In the genomic region with DNA sequence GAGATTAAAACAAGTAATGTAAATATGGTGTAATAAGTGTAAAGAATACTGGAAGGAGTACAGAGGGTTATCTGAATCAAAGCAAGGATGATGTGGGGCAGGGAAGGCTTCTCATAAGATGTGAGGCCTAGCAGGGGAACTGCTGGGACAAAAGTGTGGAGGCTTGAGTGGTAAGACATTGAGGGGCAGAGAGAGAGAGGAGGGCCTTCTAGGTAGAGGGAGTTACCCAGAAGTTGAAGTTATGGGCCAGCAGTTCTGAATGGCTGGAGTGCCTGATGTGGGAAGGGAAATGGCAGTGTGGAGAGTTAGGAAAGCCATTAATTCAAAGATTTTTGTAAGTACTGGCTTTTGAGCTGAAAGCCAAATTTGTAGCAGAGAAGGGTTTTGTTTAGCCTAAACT, we compare ENCODE assay signal across 10 cellular contexts. TPM values are rescaled to one million over a fixed set of nuclear protein-coding genes. Genes with fewer than 3 reads are reported as not detected.
DNase-seq lines count a peak whose midpoint lies in the region; ATAC-seq and TF ChIP-seq lines count a peak whose summit lies in the region.
"Had no signal": no experiment of that assay in that cellular context is flagged by ENCODE, and none has a peak within 500 bp of the region (broad histone marks: within the 10 kb centered on the region; RNA-seq: fewer than 3 reads in every experiment).

No MANE protein-coding gene starts in this region.

- H3K36me3 Mint-ChIP-seq in endothelial cell (ENCODE audit: low read depth, unreplicated experiment): peaks cover 4% of the 10 kb centered on the region

- no peaks in the 10 kb centered on the region for H3K9me3 Mint-ChIP-seq in endothelial cell (ENCODE audit: unreplicated experiment)

- peak overlapping the region; percentile 25 for H3K27ac Mint-ChIP-seq in endothelial cell (ENCODE audit: unreplicated experiment)

- H3K4me1 ChIP-seq in right atrium auricular region: peaks cover 0 to 84% of the 10 kb centered on the region in 2 donors
- peaks cover 38% of the 10 kb centered on the region for H3K4me1 ChIP-seq in parathyroid adenoma
- H3K4me1 ChIP-seq in aorta (ENCODE audit: control insufficient read depth in 1 of 2, insufficient read depth in 2 of 2, low read length in 2 of 2): peaks cover 3 to 31% of the 10 kb centered on the region in 2 donors

- no peak overlapping the region for H2AFZ ChIP-seq in parathyroid adenoma

- H3K4me3 ChIP-seq in right atrium auricular region (no peak overlapping the region), parathyroid adenoma (ENCODE audit: low read depth, low read length) (no peak overlapping the region), aorta (ENCODE audit: low read length in 2 of 2) (no peak overlapping the region)

- DNase-seq in right atrium auricular region (ENCODE audit: low spot score) (no peak), cardiac septum (ENCODE audit: low spot score) (no peak), endothelial cell (ENCODE audit: low spot score) (no peak), aorta (no peak), NCI-H2171 (lab: John Stamatoyannopoulos, UW) (no peak), cortex of kidney (lab: John Stamatoyannopoulos, UW) (no peak)
- DNase-seq in stimulated activated naive CD4-positive, alpha-beta T cell (lab: John Stamatoyannopoulos, UW): no peak
- DNase-seq: hippocampal formation, NCI-H2081 had no signal

- intact Hi-C loops in cardiac septum (cut with DNase I) (loop anchor here (5.0 kb wide), 2 partner anchors 47 to 158 kb away; no protein-coding TSS in a partner anchor), aorta (cut with DNase I) (loop anchor here in 1 of 2 donors (5.0 kb wide), 1 partner anchor 38 kb away; the partner anchor contains the start of gene CPEB4)

- H3K36me3 ChIP-seq in right atrium auricular region (peaks cover 15% of the 10 kb centered on the region), parathyroid adenoma (ENCODE audit: control insufficient read depth, insufficient read depth, low read length) (no peaks in the 10 kb centered on the region), aorta (ENCODE audit: control insufficient read depth in 1 of 2, insufficient read depth in 2 of 2, low read length in 1 of 2) (no peaks in the 10 kb centered on the region)

- H3K9ac ChIP-seq in parathyroid adenoma: no peak overlapping the region

- ATAC-seq in aorta (ENCODE audit: low FRiP score): no peak

- TF ChIP-seq CTCF in right atrium auricular region (IDR thresholded peaks at IDR 0.05) (no peak), endothelial cell (IDR thresholded peaks at IDR 0.05; ENCODE audit: unreplicated experiment) (no peak), parathyroid adenoma (IDR thresholded peaks at IDR 0.05) (no peak)

- peaks cover 73% of the 10 kb centered on the region for H3K79me2 ChIP-seq in parathyroid adenoma

- peaks cover 25% of the 10 kb centered on the region for H3K4me1 Mint-ChIP-seq in endothelial cell (ENCODE audit: unreplicated experiment)

- no peaks in the 10 kb centered on the region for H3K27me3 ChIP-seq in right atrium auricular region
- H3K27me3 ChIP-seq in parathyroid adenoma (ENCODE audit: control insufficient read depth, insufficient read depth, low read length): no peaks in the 10 kb centered on the region
- H3K27me3 ChIP-seq in aorta (ENCODE audit: control insufficient read depth in 1 of 2, insufficient read depth in 2 of 2, low read length in 1 of 2): no peaks in the 10 kb centered on the region

- H3K4me2 ChIP-seq in parathyroid adenoma (ENCODE audit: low read length): peak overlapping the region; percentile 15

- no peak overlapping the region for H3K4me3 Mint-ChIP-seq in endothelial cell (ENCODE audit: unreplicated experiment)

- H3K27ac ChIP-seq in right atrium auricular region (peak overlapping the region; percentile 81 to 86), parathyroid adenoma (peak overlapping the region; percentile 20), aorta (ENCODE audit: low read depth in 1 of 2, low read length in 2 of 2) (peak overlapping the region; percentile 70 to 96)

- H3K9me3 ChIP-seq in right atrium auricular region (no peaks in the 10 kb centered on the region), parathyroid adenoma (ENCODE audit: control insufficient read depth, low read length) (no peaks in the 10 kb centered on the region), aorta (ENCODE audit: control insufficient read depth, low read length) (no peaks in the 10 kb centered on the region)

- H3K27me3 Mint-ChIP-seq in endothelial cell (ENCODE audit: unreplicated experiment): peaks cover 2% of the 10 kb centered on the region

RNA-seq across cellular contexts. Expression of gene CPEB4, which starts 36.8 kb away (rescaled TPM):
- 100 to 1,000 TPM in 1 of 2 donors, 10 to 100 TPM in 1; 79.5 to 127 TPM for total RNA-seq in right atrium auricular region
- total RNA-seq in cardiac septum: 187 TPM
- 19.5 TPM for total RNA-seq in endothelial cell (ENCODE audit: unreplicated experiment)
- 10 to 100 TPM; 50.4 to 80.1 TPM for total RNA-seq in aorta
- polyA plus RNA-seq in aorta: 10 to 100 TPM in 1 of 2 donors, 1 to 10 TPM in 1; 9.0 to 10.6 TPM

Comparison
In these comparisons a context has a peak if more than half of its experiments do, and no peak if none do; other contexts are left out.
1. H3K27ac ChIP-seq: peak in every context shown above with its lines; median percentile 84 in right atrium auricular region; 83 in aorta; 20 in parathyroid adenoma.